13 cellular contexts compared by ENCODE assay signal in the genomic region with DNA sequence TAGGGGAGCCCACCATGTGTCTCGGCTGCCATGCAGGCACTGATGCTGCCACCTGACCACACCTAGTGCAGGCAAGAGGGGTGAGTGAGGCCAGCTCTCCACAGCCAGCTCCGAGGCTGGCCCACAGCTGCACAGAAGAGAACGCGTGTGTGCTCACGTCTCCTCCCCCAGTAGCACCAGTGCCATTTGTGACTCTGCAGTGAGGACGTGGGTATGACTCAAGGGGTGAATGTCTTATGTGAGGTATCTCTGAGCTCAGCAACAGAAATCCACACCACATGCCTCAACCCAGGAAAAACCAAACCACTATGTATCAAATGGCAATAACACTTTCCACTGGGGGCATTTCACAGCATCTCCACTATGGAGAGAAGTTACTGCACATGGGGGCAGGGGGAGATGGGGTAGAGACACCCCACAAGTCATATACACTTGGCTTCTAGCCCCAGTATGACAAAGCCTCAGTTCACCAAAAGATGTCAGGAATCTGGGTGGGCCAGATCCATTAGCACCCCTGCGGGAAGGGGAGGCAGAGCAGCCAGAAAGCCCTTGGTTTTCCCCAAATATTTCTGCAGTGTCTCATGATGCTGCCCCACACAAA.
DNase-seq lines count a peak whose midpoint lies in the region; ATAC-seq, FAIRE-seq and TF ChIP-seq lines count a peak whose summit lies in the region.
"Had no signal": no experiment of that assay in that cellular context is flagged by ENCODE, and none has a peak within 500 bp of the region (broad histone marks: within the 10 kb centered on the region; RNA-seq: fewer than 3 reads in every experiment).

No MANE protein-coding gene starts in this region.

- peak overlapping the region; percentile 33; the same call in 1 of the 2 replicates for H3K27ac Mint-ChIP-seq in WTC11

- H3K27ac ChIP-seq in heart left ventricle = peak overlapping the region in 9 of 12 donors; percentile 11 to 94 (median 78)
- peak overlapping the region; percentile 88 for H3K27ac ChIP-seq in left ventricle myocardium inferior (replicated peaks)
- H3K27ac ChIP-seq: left lung, SK-N-MC had no signal

- H3K9me3 ChIP-seq in heart left ventricle (no peaks in the 10 kb centered on the region), left ventricle myocardium inferior (replicated peaks) (no peaks in the 10 kb centered on the region)
- H3K9me3 ChIP-seq: left lung had no signal

- H3K36me3 Mint-ChIP-seq in WTC11 = peaks cover 87% of the 10 kb centered on the region

- H3K27me3 Mint-ChIP-seq in WTC11 (ENCODE audit: low read depth) = no peaks in the 10 kb centered on the region

- no peak overlapping the region for H3K4me3 Mint-ChIP-seq in WTC11

- TF ChIP-seq CTCF in heart left ventricle (IDR thresholded peaks at IDR 0.05) (no peak), WTC11 (IDR thresholded peaks at IDR 0.05) (no peak), left ventricle myocardium inferior (IDR thresholded peaks at IDR 0.05; ENCODE audit: borderline replicate concordance) (no peak)

- CTCF ChIA-PET in WTC11 (lab: Charles Lee) = no interaction called here

- POLR2A ChIA-PET in WTC11 (lab: Charles Lee) = no interaction called here

- ATAC-seq in heart left ventricle (peak in 1 of 4 donors; percentile 9), Right ventricle myocardium superior (ENCODE audit: poor library complexity) (no peak), WTC11 (no peak), GM19397 (IDR thresholded peaks at IDR 0.05; ENCODE audit: unreplicated experiment) (no peak)
- ATAC-seq: left lung had no signal

- no peaks in the 10 kb centered on the region for H3K27me3 ChIP-seq in heart left ventricle
- no peaks in the 10 kb centered on the region for H3K27me3 ChIP-seq in left ventricle myocardium inferior (ENCODE audit: low read depth)
- H3K27me3 ChIP-seq: left lung had no signal

- H3K36me3 ChIP-seq in heart left ventricle (peaks cover 0 to 77% (median 46%) of the 10 kb centered on the region in 9 donors), left ventricle myocardium inferior (peaks cover 34% of the 10 kb centered on the region)

- intact Hi-C loops in heart left ventricle (cut with DNase I) (loop anchor here in 3 of 10 donors (5.0 kb wide), 3 partner anchors 39 to 89 kb away; partner anchors contain the start of gene LRIG1 (in 1 of the 3)), Right ventricle myocardium superior (cut with DNase I) (no loop called here), left ventricle myocardium inferior (cut with micrococcal nuclease) (no loop called here)

- H3K4me1 ChIP-seq in heart left ventricle (peaks cover 0 to 96% (median 50%) of the 10 kb centered on the region in 12 donors), left ventricle myocardium inferior (peaks cover 96% of the 10 kb centered on the region)

- no peak for FAIRE-seq in urothelium cell line (lab: Jason Lieb, UNC)
- FAIRE-seq: endometrium, small intestine had no signal

- no peak for TF ChIP-seq POLR2A in heart left ventricle (IDR thresholded peaks at IDR 0.05)

- DNase-seq in heart left ventricle = no peak
- no peak for DNase-seq in Right ventricle myocardium superior
- DNase-seq in WTC11 (ENCODE audit: low spot score) = no peak
- DNase-seq in left ventricle myocardium inferior = no peak
- DNase-seq in urothelium cell line (ENCODE audit: low spot score) = peak; percentile 39
- no peak for DNase-seq in GDM1 (lab: John Stamatoyannopoulos, UW)
- no peak for DNase-seq in DMS153 (lab: John Stamatoyannopoulos, UW)
- DNase-seq: small intestine; stimulated activated naive CD4-positive, alpha-beta T cell treated with Interleukin-2 at 50 U/mL for 16 hours had no signal

- H3K4me1 Mint-ChIP-seq in WTC11 = peaks cover 53% of the 10 kb centered on the region

- no peaks in the 10 kb centered on the region for H3K9me3 Mint-ChIP-seq in WTC11

- H3K4me3 ChIP-seq in heart left ventricle (no peak overlapping the region), left ventricle myocardium inferior (no peak overlapping the region)
- H3K4me3 ChIP-seq: left lung, SK-N-MC had no signal

- WGBS in heart left ventricle, 4 donors = 86 to 95% (median 90%) methylated on average over 7 of the region's 7 CpGs

TF ChIP-seq in WTC11, 78 proteins besides CTCF, POLR2A, EP300 and RAD21:
- TF ChIP-seq, protein P1, sequence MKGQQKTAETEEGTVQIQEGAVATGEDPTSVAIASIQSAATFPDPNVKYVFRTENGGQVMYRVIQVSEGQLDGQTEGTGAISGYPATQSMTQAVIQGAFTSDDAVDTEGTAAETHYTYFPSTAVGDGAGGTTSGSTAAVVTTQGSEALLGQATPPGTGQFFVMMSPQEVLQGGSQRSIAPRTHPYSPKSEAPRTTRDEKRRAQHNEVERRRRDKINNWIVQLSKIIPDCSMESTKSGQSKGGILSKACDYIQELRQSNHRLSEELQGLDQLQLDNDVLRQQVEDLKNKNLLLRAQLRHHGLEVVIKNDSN (CRISPR knock-in tag; IDR thresholded peaks at IDR 0.05) = no peak
- TF ChIP-seq SOX15 (CRISPR knock-in tag; IDR thresholded peaks at IDR 0.05) = no peak
